ENCODE assay signal across 13 cellular contexts in genomic region chr3:188271226-188271894, GRCh38.
A peak's percentile ranks its signal among the peaks of the same experiment; 100 is the strongest.
DNase-seq lines count a peak whose midpoint lies in the region; ATAC-seq, FAIRE-seq and TF ChIP-seq lines count a peak whose summit lies in the region.
"Had no signal": no experiment of that assay in that cellular context is flagged by ENCODE, and none has a peak within 500 bp of the region (broad histone marks: within the 10 kb centered on the region; RNA-seq: fewer than 3 reads in every experiment).

No MANE protein-coding gene starts in this region.

- CTCF ChIA-PET in endothelial cell of umbilical vein (lab: Charles Lee): interaction anchor here (0.6 to 3.1 kb wide), 9 partner anchors 11 to 683 kb away, joined by 3 to 13 read pairs (median 3); no protein-coding TSS in a partner anchor

- H3K4me3 Mint-ChIP-seq in neural progenitor cell: no peak overlapping the region

- peaks cover 12% of the 10 kb centered on the region for H3K36me3 Mint-ChIP-seq in neural progenitor cell
- H3K36me3 Mint-ChIP-seq in activated naive CD4-positive, alpha-beta T cell treated with anti-CD3 and anti-CD28 coated beads, Interleukin-2, amount 50 U/mL, for 72 hours: peaks cover 0 to 28% of the 10 kb centered on the region in 2 donors

- no peak overlapping the region for H3K9ac ChIP-seq in endothelial cell of umbilical vein (replicated peaks; ENCODE audit: extremely low read depth, insufficient read depth, low read length)
- H3K9ac ChIP-seq in neural progenitor cell: no peak overlapping the region

- H3K27ac ChIP-seq in heart left ventricle: peak overlapping the region; percentile 29 to 96 (median 76)
- peak overlapping the region; percentile 58 for H3K27ac ChIP-seq in endothelial cell of umbilical vein (ENCODE audit: insufficient read depth, low read depth, low read length)
- no peak overlapping the region for H3K27ac ChIP-seq in neural progenitor cell
- peak overlapping the region; percentile 6 to 71 (median 20) for H3K27ac ChIP-seq in upper lobe of left lung

- no peaks in the 10 kb centered on the region for H3K36me3 ChIP-seq in heart left ventricle
- no peaks in the 10 kb centered on the region for H3K36me3 ChIP-seq in endothelial cell of umbilical vein (ENCODE audit: control insufficient read depth in 2 of 2, extremely low read depth in 1 of 2, insufficient read depth in 2 of 2, low read length in 2 of 2)
- no peaks in the 10 kb centered on the region for H3K36me3 ChIP-seq in neural progenitor cell
- H3K36me3 ChIP-seq in upper lobe of left lung: no peaks in the 10 kb centered on the region
- peaks cover 4% of the 10 kb centered on the region for H3K36me3 ChIP-seq in MG63

- TF ChIP-seq POLR2A in heart left ventricle (IDR thresholded peaks at IDR 0.05) (no peak), endothelial cell of umbilical vein (IDR thresholded peaks at IDR 0.05; ENCODE audit: low read depth, low read length) (no peak), upper lobe of left lung (IDR thresholded peaks at IDR 0.05) (no peak)

- H3K4me3 ChIP-seq in heart left ventricle (peak overlapping the region in 2 of 12 donors; percentile 4 to 8), endothelial cell of umbilical vein (replicated peaks in 1 of 3; ENCODE audit: insufficient read depth in 1 of 3, low read depth in 1 of 3, low read length in 3 of 3) (no peak overlapping the region), neural progenitor cell (no peak overlapping the region), upper lobe of left lung (no peak overlapping the region), MG63 (no peak overlapping the region)

- peak overlapping the region; percentile 93 for H3K27ac Mint-ChIP-seq in neural progenitor cell
- H3K27ac Mint-ChIP-seq in activated naive CD4-positive, alpha-beta T cell treated with anti-CD3 and anti-CD28 coated beads, Interleukin-2, amount 50 U/mL, for 72 hours: no peak overlapping the region

- H2AFZ ChIP-seq in endothelial cell of umbilical vein (ENCODE audit: low read depth, low read length) (no peak overlapping the region), neural progenitor cell (replicated peaks) (no peak overlapping the region)

- no peak for TF ChIP-seq CTCF in heart left ventricle (IDR thresholded peaks at IDR 0.05)
- TF ChIP-seq CTCF in endothelial cell of umbilical vein (IDR thresholded peaks at IDR 0.05; ENCODE audit: extremely low read depth in 1 of 2, insufficient read depth in 1 of 2, low read depth in 1 of 2, low read length in 2 of 2): no peak
- no peak for TF ChIP-seq CTCF in neural progenitor cell (IDR thresholded peaks at IDR 0.05)
- TF ChIP-seq CTCF in upper lobe of left lung (IDR thresholded peaks at IDR 0.05): no peak

- H3K4me1 ChIP-seq in heart left ventricle (peaks cover 0 to 85% (median 65%) of the 10 kb centered on the region in 12 donors), endothelial cell of umbilical vein (ENCODE audit: control insufficient read depth, extremely low read depth, insufficient read depth, low read length) (peaks cover 61% of the 10 kb centered on the region), neural progenitor cell (peaks cover 26% of the 10 kb centered on the region), upper lobe of left lung (peaks cover 37 to 63% (median 50%) of the 10 kb centered on the region in 4 donors)

- no peaks in the 10 kb centered on the region for H3K9me3 Mint-ChIP-seq in neural progenitor cell
- H3K9me3 Mint-ChIP-seq in activated naive CD4-positive, alpha-beta T cell treated with anti-CD3 and anti-CD28 coated beads, Interleukin-2, amount 50 U/mL, for 72 hours: peaks cover 0 to 3% of the 10 kb centered on the region in 2 donors

- WGBS in heart left ventricle, 4 donors: 70 to 75% (median 74%) methylated on average over 5 of the region's 5 CpGs
- 85 to 87% methylated on average over 5 of the region's 5 CpGs for WGBS in upper lobe of left lung, 2 donors

- H4K20me1 ChIP-seq in endothelial cell of umbilical vein (replicated peaks; ENCODE audit: control insufficient read depth, extremely low read depth, insufficient read depth, low read length) (no peaks in the 10 kb centered on the region), neural progenitor cell (ENCODE audit: low read depth) (no peaks in the 10 kb centered on the region)

- no TSS peak for BruUV-seq in endothelial cell of umbilical vein (replicated peaks; lab: Mats Ljungman, UMichigan)

- H3K9me1 ChIP-seq in endothelial cell of umbilical vein (replicated peaks; ENCODE audit: control insufficient read depth, extremely low read depth, insufficient read depth, low read length): no peaks in the 10 kb centered on the region

- peaks cover 8% of the 10 kb centered on the region for H3F3A ChIP-seq in neural progenitor cell (ENCODE audit: low read depth)

- FAIRE-seq in endothelial cell of umbilical vein (lab: Jason Lieb, UNC): no peak
- FAIRE-seq: GM18507 had no signal

- no peaks in the 10 kb centered on the region for H3K27me3 Mint-ChIP-seq in neural progenitor cell (ENCODE audit: insufficient read depth, low read depth)

- DNase-seq in heart left ventricle (no peak), Right ventricle myocardium superior (no peak), endothelial cell of umbilical vein (ENCODE audit: low read depth, low spot score) (peak; percentile 30), neural progenitor cell (ENCODE audit: low spot score) (no peak), upper lobe of left lung (no peak), MG63 (no peak)
- DNase-seq in activated naive CD4-positive, alpha-beta T cell treated with anti-CD3 and anti-CD28 coated beads, Interleukin-2, amount 50 U/mL, for 72 hours (ENCODE audit: low spot score in 2 of 2): no peak
- DNase-seq: DMS79, NCI-H1694, T1000 had no signal

- H3K79me2 ChIP-seq in endothelial cell of umbilical vein (ENCODE audit: control insufficient read depth, insufficient read depth, low read length) (peaks cover 47% of the 10 kb centered on the region), neural progenitor cell (ENCODE audit: low read depth) (no peaks in the 10 kb centered on the region)

- H3K4me1 Mint-ChIP-seq in neural progenitor cell: peaks cover 40% of the 10 kb centered on the region

- intact Hi-C loops in heart left ventricle (cut with DNase I): loop anchor here in 1 of 10 donors (10.0 kb wide), 1 partner anchor 117 kb away; the partner anchor contains the start of gene LPP
- intact Hi-C loops in Right ventricle myocardium superior (cut with DNase I): loop anchor here (10.0 kb wide), 1 partner anchor 527 kb away; the partner anchor contains the start of gene BCL6
- intact Hi-C loops in endothelial cell of umbilical vein (cut with micrococcal nuclease): no loop called here

- no peak for ATAC-seq in heart left ventricle
- no peak for ATAC-seq in Right ventricle myocardium superior (ENCODE audit: poor library complexity)
- ATAC-seq in upper lobe of left lung (ENCODE audit: low FRiP score in 2 of 2): no peak
- no peak for ATAC-seq in GM21825 (IDR thresholded peaks at IDR 0.05; ENCODE audit: unreplicated experiment)
- no peak for ATAC-seq in activated naive CD4-positive, alpha-beta T cell treated with anti-CD3 and anti-CD28 coated beads, Interleukin-2, amount 50 U/mL, for 72 hours
- ATAC-seq: esophagus mucosa had no signal

- dilution Hi-C loops in endothelial cell of umbilical vein (cut with MboI; ENCODE audit: extremely low pct_ligation_motif_present, low sequenced_read_pairs): no loop called here

- no peak for TF ChIP-seq EP300 in upper lobe of left lung (IDR thresholded peaks at IDR 0.05)

- H3K27me3 ChIP-seq in heart left ventricle (no peaks in the 10 kb centered on the region), endothelial cell of umbilical vein (ENCODE audit: control insufficient read depth in 2 of 2, insufficient read depth in 2 of 2, low read length in 2 of 2) (no peaks in the 10 kb centered on the region), neural progenitor cell (no peaks in the 10 kb centered on the region), upper lobe of left lung (no peaks in the 10 kb centered on the region), MG63 (no peaks in the 10 kb centered on the region)

- H3K4me2 ChIP-seq in endothelial cell of umbilical vein (ENCODE audit: insufficient read depth, low read length) (peak overlapping the region; percentile 29), neural progenitor cell (no peak overlapping the region)

- POLR2A ChIA-PET in endothelial cell of umbilical vein (lab: Charles Lee): interaction anchor here (1.1 to 1.5 kb wide), 2 partner anchors 13 to 24 kb away, joined by 3 to 6 read pairs; no protein-coding TSS in a partner anchor

- H3K9me3 ChIP-seq in heart left ventricle (no peaks in the 10 kb centered on the region), endothelial cell of umbilical vein (replicated peaks; ENCODE audit: control insufficient read depth, insufficient read depth, low read length) (no peaks in the 10 kb centered on the region), neural progenitor cell (ENCODE audit: low read depth) (no peaks in the 10 kb centered on the region), upper lobe of left lung (no peaks in the 10 kb centered on the region), MG63 (no peaks in the 10 kb centered on the region)

TF ChIP-seq in endothelial cell of umbilical vein, 7 proteins besides CTCF, POLR2A, EP300 and RAD21:
- TF ChIP-seq FOS (IDR thresholded peaks at IDR 0.05; ENCODE audit: borderline replicate concordance, insufficient read depth, low read length) (no peak), MYC (IDR thresholded peaks at IDR 0.05; ENCODE audit: low read depth, low read length) (no peak), JUN (IDR thresholded peaks at IDR 0.05; ENCODE audit: borderline replicate concordance, insufficient read depth, insufficient read length, low read depth) (no peak)
- TF ChIP-seq, protein P1, sequence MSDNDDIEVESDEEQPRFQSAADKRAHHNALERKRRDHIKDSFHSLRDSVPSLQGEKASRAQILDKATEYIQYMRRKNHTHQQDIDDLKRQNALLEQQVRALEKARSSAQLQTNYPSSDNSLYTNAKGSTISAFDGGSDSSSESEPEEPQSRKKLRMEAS (IDR thresholded peaks at IDR 0.05; ENCODE audit: insufficient read depth, insufficient read length): no peak
TF ChIP-seq in endothelial cell of umbilical vein: peak in this region for 0.
